In genomic region chr10:43396061-43396927, GRCh38 we compare ENCODE assay signal across 8 cellular contexts. TPM values are rescaled to one million over a fixed set of nuclear protein-coding genes. Genes with fewer than 3 reads are reported as not detected.
DNase-seq lines count a peak whose midpoint lies in the region; ATAC-seq, FAIRE-seq and TF ChIP-seq lines count a peak whose summit lies in the region.

No MANE protein-coding gene starts in this region.

- H3K4me1 Mint-ChIP-seq in activated naive CD8-positive, alpha-beta T cell treated with anti-CD3 and anti-CD28 coated beads, Interleukin-2, amount 10 ng/mL, durations not matched to agents 7 days and 5 days = peaks cover 68% of the 10 kb centered on the region
- peaks cover 55% of the 10 kb centered on the region for H3K4me1 Mint-ChIP-seq in osteocyte (ENCODE audit: unreplicated experiment)

- H3K27ac ChIP-seq in HUES64 (ENCODE audit: low read depth, low read length) (peak overlapping the region; percentile 99), SK-N-SH (ENCODE audit: low read depth in 2 of 2, low read length in 1 of 2) (peak overlapping the region; percentile 76 to 92), cardiac muscle cell (peak overlapping the region; percentile 97), upper lobe of right lung (peak overlapping the region; percentile 98)

- intact Hi-C loops in upper lobe of right lung (cut with DNase I) = no loop called here

- H3K79me2 ChIP-seq in SK-N-SH (ENCODE audit: insufficient read depth) = peaks cover 96% of the 10 kb centered on the region

- peak; percentile 53 for ATAC-seq in GM21528 (IDR thresholded peaks at IDR 0.05; ENCODE audit: low FRiP score, unreplicated experiment)
- peak; percentile 67 for ATAC-seq in activated naive CD8-positive, alpha-beta T cell treated with anti-CD3 and anti-CD28 coated beads, Interleukin-2, amount 10 ng/mL, durations not matched to agents 7 days and 5 days (ENCODE audit: low read depth)
- peak; percentile 93 for ATAC-seq in upper lobe of right lung

- TF ChIP-seq CTCF in D721Med (IDR thresholded peaks at IDR 0.05; ENCODE audit: insufficient read depth, missing control alignments) (no peak), SK-N-SH (IDR thresholded peaks at IDR 0.05) (no peak), cardiac muscle cell (IDR thresholded peaks at IDR 0.05; ENCODE audit: low read depth, low read length) (no peak), osteocyte (IDR thresholded peaks at IDR 0.05) (no peak), upper lobe of right lung (IDR thresholded peaks at IDR 0.05) (no peak)

- TF ChIP-seq EP300 in SK-N-SH (IDR thresholded peaks at IDR 0.05; ENCODE audit: borderline replicate concordance in 1 of 2, low read depth in 1 of 2, low read length in 1 of 2) = no peak; a peak in 1 of 4 replicates

- CTCF ChIA-PET in SK-N-SH (lab: Yijun Ruan, JAX) = interaction anchor here (1.4 kb wide), 1 partner anchor 12 kb away, joined by 4 read pairs; no protein-coding TSS in a partner anchor

- H3K4me3 ChIP-seq in HUES64 (ENCODE audit: low read length) (peak overlapping the region; percentile 95), SK-N-SH (ENCODE audit: low read depth in 2 of 2, low read length in 1 of 2) (peak overlapping the region; percentile 61 to 76), cardiac muscle cell (peak overlapping the region; percentile 47), upper lobe of right lung (peak overlapping the region; percentile 76)

- H3K27ac Mint-ChIP-seq in activated naive CD8-positive, alpha-beta T cell treated with anti-CD3 and anti-CD28 coated beads, Interleukin-2, amount 10 ng/mL, durations not matched to agents 7 days and 5 days = peak overlapping the region; percentile 91
- H3K27ac Mint-ChIP-seq in osteocyte (ENCODE audit: unreplicated experiment) = peak overlapping the region; percentile 95

- POLR2A ChIA-PET in SK-N-SH (lab: Yijun Ruan, JAX) = interaction anchor here (0.6 to 1.2 kb wide), 9 partner anchors 9 to 320 kb away, joined by 3 to 11 read pairs (median 4); partner anchors contain the start of genes HNRNPF and ZNF487
- POLR2A ChIA-PET in activated naive CD8-positive, alpha-beta T cell treated with anti-CD3 and anti-CD28 coated beads, Interleukin-2, amount 10 ng/mL, durations not matched to agents 7 days and 5 days (lab: Charles Lee) = interaction anchor here (0.5 to 7.1 kb wide), 12 partner anchors 9 to 53 kb away, joined by 3 to 108 read pairs (median 4); partner anchors contain the start of genes HNRNPF and ZNF487

- H4K20me1 ChIP-seq in SK-N-SH (ENCODE audit: insufficient read depth) = peaks cover 89% of the 10 kb centered on the region

- no peaks in the 10 kb centered on the region for H3K9me3 ChIP-seq in HUES64 (ENCODE audit: insufficient read depth, low read depth, low read length)
- H3K9me3 ChIP-seq in SK-N-SH = no peaks in the 10 kb centered on the region
- no peaks in the 10 kb centered on the region for H3K9me3 ChIP-seq in cardiac muscle cell (ENCODE audit: low read depth)
- no peaks in the 10 kb centered on the region for H3K9me3 ChIP-seq in upper lobe of right lung

- H3K9me2 ChIP-seq in SK-N-SH = no peaks in the 10 kb centered on the region

- H3K4me3 Mint-ChIP-seq in activated naive CD8-positive, alpha-beta T cell treated with anti-CD3 and anti-CD28 coated beads, Interleukin-2, amount 10 ng/mL, durations not matched to agents 7 days and 5 days = peak overlapping the region; percentile 91
- H3K4me3 Mint-ChIP-seq in osteocyte (ENCODE audit: unreplicated experiment) = peak overlapping the region; percentile 93

- no peak overlapping the region for H2AFZ ChIP-seq in SK-N-SH (ENCODE audit: low read depth)

- peaks cover 39% of the 10 kb centered on the region for H3K4me1 ChIP-seq in HUES64 (ENCODE audit: insufficient read depth, low read length)
- H3K4me1 ChIP-seq in SK-N-SH (ENCODE audit: control insufficient read depth in 1 of 2, insufficient read depth in 2 of 2, low read depth in 1 of 2, low read length in 1 of 2) = peaks cover 16 to 38% of the 10 kb centered on the region in 2 experiments
- peaks cover 13% of the 10 kb centered on the region for H3K4me1 ChIP-seq in cardiac muscle cell (ENCODE audit: low read depth)
- peaks cover 62% of the 10 kb centered on the region for H3K4me1 ChIP-seq in upper lobe of right lung

- under 1% methylated on average over 60 of the region's 71 CpGs for WGBS in HUES64
- WGBS in SK-N-SH (ENCODE audit: low lambda C conversion rate) = 2% methylated on average over 36 of the region's 71 CpGs

- H3K9me3 Mint-ChIP-seq in activated naive CD8-positive, alpha-beta T cell treated with anti-CD3 and anti-CD28 coated beads, Interleukin-2, amount 10 ng/mL, durations not matched to agents 7 days and 5 days = no peaks in the 10 kb centered on the region
- no peaks in the 10 kb centered on the region for H3K9me3 Mint-ChIP-seq in osteocyte (ENCODE audit: unreplicated experiment)

- no peak for FAIRE-seq in D721Med (lab: Jason Lieb, UNC)

- DNase-seq in D721Med (ENCODE audit: insufficient read length, low spot score) (peak; percentile 60), SK-N-SH (peak; percentile 96), cardiac muscle cell (ENCODE audit: low read depth in 1 of 2, low spot score in 1 of 2) (peak; percentile 79 to 88), osteocyte (ENCODE audit: extremely low spot score, unreplicated experiment) (peak; percentile 88), upper lobe of right lung (peak; percentile 93)
- DNase-seq in activated naive CD8-positive, alpha-beta T cell treated with anti-CD3 and anti-CD28 coated beads, Interleukin-2, amount 10 ng/mL, durations not matched to agents 7 days and 5 days = peak; percentile 84

- peaks cover 54% of the 10 kb centered on the region for H3K36me3 Mint-ChIP-seq in activated naive CD8-positive, alpha-beta T cell treated with anti-CD3 and anti-CD28 coated beads, Interleukin-2, amount 10 ng/mL, durations not matched to agents 7 days and 5 days
- peaks cover 29% of the 10 kb centered on the region for H3K36me3 Mint-ChIP-seq in osteocyte (ENCODE audit: unreplicated experiment)

- H3K27me3 ChIP-seq in HUES64 (ENCODE audit: insufficient read depth, low read length) = no peaks in the 10 kb centered on the region
- no peaks in the 10 kb centered on the region for H3K27me3 ChIP-seq in SK-N-SH (ENCODE audit: insufficient read depth)
- H3K27me3 ChIP-seq in cardiac muscle cell = no peaks in the 10 kb centered on the region
- H3K27me3 ChIP-seq in upper lobe of right lung = no peaks in the 10 kb centered on the region

- H3F3A ChIP-seq in SK-N-SH (replicated peaks; ENCODE audit: insufficient read depth) = peaks cover 28% of the 10 kb centered on the region

- peak overlapping the region; percentile 99 for H3K9ac ChIP-seq in HUES64 (ENCODE audit: low read depth, low read length)
- H3K9ac ChIP-seq in SK-N-SH = peak overlapping the region; percentile 88

- no peak for TF ChIP-seq RAD21 in SK-N-SH (IDR thresholded peaks at IDR 0.05; ENCODE audit: low read length)

- peak overlapping the region; percentile 86 for H3K4me2 ChIP-seq in SK-N-SH

- H3K27me3 Mint-ChIP-seq in activated naive CD8-positive, alpha-beta T cell treated with anti-CD3 and anti-CD28 coated beads, Interleukin-2, amount 10 ng/mL, durations not matched to agents 7 days and 5 days = no peaks in the 10 kb centered on the region
- H3K27me3 Mint-ChIP-seq in osteocyte (ENCODE audit: unreplicated experiment) = no peaks in the 10 kb centered on the region

- H3K36me3 ChIP-seq in HUES64 (ENCODE audit: insufficient read depth, low read length) = peaks cover 63% of the 10 kb centered on the region
- H3K36me3 ChIP-seq in SK-N-SH (replicated peaks in 1 of 2; ENCODE audit: control insufficient read depth in 1 of 2, insufficient read depth in 2 of 2, low read length in 1 of 2) = peaks cover 33 to 39% of the 10 kb centered on the region in 2 experiments
- peaks cover 23% of the 10 kb centered on the region for H3K36me3 ChIP-seq in cardiac muscle cell
- H3K36me3 ChIP-seq in upper lobe of right lung = peaks cover 45% of the 10 kb centered on the region

TF ChIP-seq in SK-N-SH, 30 proteins besides CTCF, POLR2A, EP300 and RAD21 (continues in another document):
- peak; percentile 66 for TF ChIP-seq CHD2 (IDR thresholded peaks at IDR 0.05; ENCODE audit: low read length, partially characterized antibody)
- peak; percentile 69 for TF ChIP-seq GABPA (IDR thresholded peaks at IDR 0.05; ENCODE audit: low read depth)
- TF ChIP-seq MAX (IDR thresholded peaks at IDR 0.05; ENCODE audit: low read depth) = peak; percentile 78
- no peak; the same call in 1 of the 2 replicates for TF ChIP-seq TAF1 (IDR thresholded peaks at IDR 0.05; ENCODE audit: borderline replicate concordance, low read depth, low read length)

RNA-seq across cellular contexts. Expression of gene HNRNPF, which starts 12.7 kb away (rescaled TPM):
- polyA plus RNA-seq in HUES64 (2013, experiment 1 of 2) = 295 TPM
- polyA plus RNA-seq in HUES64 (2013, experiment 2 of 2) = 272 TPM
- polyA plus RNA-seq in SK-N-SH (2012; rRNA removed) (195 and 217 TPM in 2 replicates), cardiac muscle cell (111 and 130 TPM in 2 replicates)
- 185 and 227 TPM in 2 replicates for polyA plus RNA-seq in SK-N-SH (2012; cell fraction: cytosol; rRNA removed)
- 101 and 146 TPM in 2 replicates for polyA plus RNA-seq in SK-N-SH (2012; cell fraction: nucleus; rRNA removed)
- total RNA-seq in activated naive CD8-positive, alpha-beta T cell treated with anti-CD3 and anti-CD28 coated beads, Interleukin-2, amount 10 ng/mL, durations not matched to agents 7 days and 5 days = 100 to 1,000 TPM; 347 to 351 TPM
- total RNA-seq in cardiac muscle cell (180 and 189 TPM in 2 replicates), osteocyte (189 and 200 TPM in 2 replicates), upper lobe of right lung (183 TPM)

RNA-seq across cellular contexts. Expression of gene FXYD4, which starts 24.9 kb away (rescaled TPM):
- polyA plus RNA-seq in HUES64 (2013, experiment 1 of 2) = not detected
- not detected for polyA plus RNA-seq in HUES64 (2013, experiment 2 of 2)
- polyA plus RNA-seq in SK-N-SH (2012; rRNA removed) = not detected in 2 replicates
- not detected in 2 replicates for polyA plus RNA-seq in SK-N-SH (2012; cell fraction: cytosol; rRNA removed)
- not detected in 2 replicates for polyA plus RNA-seq in SK-N-SH (2012; cell fraction: nucleus; rRNA removed)
- total RNA-seq in activated naive CD8-positive, alpha-beta T cell treated with anti-CD3 and anti-CD28 coated beads, Interleukin-2, amount 10 ng/mL, durations not matched to agents 7 days and 5 days = not detected
- not detected in 2 replicates for total RNA-seq in cardiac muscle cell
- 0.67 TPM in 1 of 2 replicates, not detected in the other for polyA plus RNA-seq in cardiac muscle cell
- not detected in 2 replicates for total RNA-seq in osteocyte
- total RNA-seq in upper lobe of right lung = 1.1 TPM

RNA-seq across cellular contexts. Expression of gene ZNF487, which starts 40.6 kb away (rescaled TPM):
- 1.7 TPM for polyA plus RNA-seq in HUES64 (2013, experiment 1 of 2)
- polyA plus RNA-seq in HUES64 (2013, experiment 2 of 2) = 2.5 TPM
- polyA plus RNA-seq in SK-N-SH (2012; rRNA removed) (2.7 and 5.7 TPM in 2 replicates), cardiac muscle cell (5.3 and 6.0 TPM in 2 replicates)
- 4.2 and 4.3 TPM in 2 replicates for polyA plus RNA-seq in SK-N-SH (2012; cell fraction: cytosol; rRNA removed)
- 5.0 and 6.6 TPM in 2 replicates for polyA plus RNA-seq in SK-N-SH (2012; cell fraction: nucleus; rRNA removed)
- 1 to 10 TPM; 3.3 to 3.4 TPM for total RNA-seq in activated naive CD8-positive, alpha-beta T cell treated with anti-CD3 and anti-CD28 coated beads, Interleukin-2, amount 10 ng/mL, durations not matched to agents 7 days and 5 days
- total RNA-seq in cardiac muscle cell (8.8 and 9.0 TPM in 2 replicates), osteocyte (3.6 and 6.3 TPM in 2 replicates), upper lobe of right lung (5.6 TPM)

Comparison
In these comparisons a context has a peak if more than half of its experiments do, and no peak if none do; other contexts are left out.
1. Peak in every context shown above with its lines: DNase-seq, ATAC-seq, H3K4me3 ChIP-seq and H3K27ac ChIP-seq.